In genomic region chr1:45412899-45413298, GRCh38 we compare ENCODE assay signal across 21 cellular contexts.
DNase-seq lines count a peak whose midpoint lies in the region; ATAC-seq, FAIRE-seq and TF ChIP-seq lines count a peak whose summit lies in the region.
"Had no signal": no experiment of that assay in that cellular context is flagged by ENCODE, and none has a peak within 500 bp of the region (broad histone marks: within the 10 kb centered on the region; RNA-seq: fewer than 3 reads in every experiment).

No MANE protein-coding gene starts in this region.

- no peak overlapping the region for H3K4me3 Mint-ChIP-seq in endothelial cell (ENCODE audit: unreplicated experiment)
- H3K4me3 Mint-ChIP-seq in stimulated activated naive B cell treated with anti-CD40 and anti-IgM and Interleukin-4, amounts not matched to agents 10 μg/mL and 1 μg/mL and 100 μg/mL, for 72 hours: no peak overlapping the region
- H3K4me3 Mint-ChIP-seq: CD8-positive, alpha-beta memory T cell had no signal

- no peaks in the 10 kb centered on the region for H3K36me3 Mint-ChIP-seq in endothelial cell (ENCODE audit: low read depth, unreplicated experiment)
- H3K36me3 Mint-ChIP-seq in stimulated activated naive B cell treated with anti-CD40 and anti-IgM and Interleukin-4, amounts not matched to agents 10 μg/mL and 1 μg/mL and 100 μg/mL, for 72 hours: peaks cover 0 to 9% of the 10 kb centered on the region in 2 donors
- H3K36me3 Mint-ChIP-seq: naive thymus-derived CD8-positive, alpha-beta T cell had no signal

- no peak for FAIRE-seq in D721Med (lab: Jason Lieb, UNC)
- FAIRE-seq: bronchial epithelial cell, endothelial cell of umbilical vein had no signal

- no peaks in the 10 kb centered on the region for H3K27me3 Mint-ChIP-seq in endothelial cell (ENCODE audit: unreplicated experiment)
- no peaks in the 10 kb centered on the region for H3K27me3 Mint-ChIP-seq in stimulated activated naive B cell treated with anti-CD40 and anti-IgM and Interleukin-4, amounts not matched to agents 10 μg/mL and 1 μg/mL and 100 μg/mL, for 72 hours
- H3K27me3 Mint-ChIP-seq: CD8-positive, alpha-beta memory T cell; naive thymus-derived CD8-positive, alpha-beta T cell had no signal

- ATAC-seq in stimulated activated naive B cell treated with anti-CD40 and anti-IgM and Interleukin-4, amounts not matched to agents 10 μg/mL and 1 μg/mL and 100 μg/mL, for 72 hours (replicated peaks): peak; percentile 90 to 91
- ATAC-seq in GM21367 (IDR thresholded peaks at IDR 0.05; ENCODE audit: unreplicated experiment): no peak
- ATAC-seq: left colon had no signal

- H3K4me1 Mint-ChIP-seq in endothelial cell (ENCODE audit: unreplicated experiment): peaks cover 6% of the 10 kb centered on the region
- H3K4me1 Mint-ChIP-seq in stimulated activated naive B cell treated with anti-CD40 and anti-IgM and Interleukin-4, amounts not matched to agents 10 μg/mL and 1 μg/mL and 100 μg/mL, for 72 hours: peaks cover 45 to 63% of the 10 kb centered on the region in 2 donors
- H3K4me1 Mint-ChIP-seq: CD8-positive, alpha-beta memory T cell had no signal

- no peak for TF ChIP-seq POLR2A in NB4 (IDR thresholded peaks at IDR 0.05; ENCODE audit: extremely low read depth, insufficient read length)

- peak; percentile 5 for TF ChIP-seq CTCF in GM12864 (IDR thresholded peaks at IDR 0.05; ENCODE audit: low read depth, low read length, missing control alignments)
- no peak for TF ChIP-seq CTCF in NB4 (IDR thresholded peaks at IDR 0.05; ENCODE audit: low read depth, low read length)
- TF ChIP-seq CTCF in endothelial cell (IDR thresholded peaks at IDR 0.05; ENCODE audit: unreplicated experiment): no peak
- no peak for TF ChIP-seq CTCF in D721Med (IDR thresholded peaks at IDR 0.05; ENCODE audit: insufficient read depth, missing control alignments)

- H3K4me3 ChIP-seq in GM12864 (ENCODE audit: low read depth, low read length) (no peak overlapping the region), NB4 (ENCODE audit: low read depth, low read length) (no peak overlapping the region)

- peak overlapping the region; percentile 34 for H3K27ac Mint-ChIP-seq in endothelial cell (ENCODE audit: unreplicated experiment)
- peak overlapping the region; percentile 56 for H3K27ac Mint-ChIP-seq in stimulated activated naive B cell treated with anti-CD40 and anti-IgM and Interleukin-4, amounts not matched to agents 10 μg/mL and 1 μg/mL and 100 μg/mL, for 72 hours

- DNase-seq in GM12864 (ENCODE audit: low read depth) (no peak), NB4 (ENCODE audit: low read depth) (peak; percentile 39), endothelial cell (ENCODE audit: low spot score) (no peak), EL (no peak), D721Med (ENCODE audit: insufficient read length, low spot score) (no peak)
- peak; percentile 28 for DNase-seq in stimulated activated naive B cell treated with anti-CD40 and anti-IgM and Interleukin-4, amounts not matched to agents 10 μg/mL and 1 μg/mL and 100 μg/mL, for 72 hours
- DNase-seq: activated T-cell treated with anti-CD3 and anti-CD28 coated beads, Interleukin-2, amount 50 U/mL, for 1 hour; CD8-positive, alpha-beta memory T cell; DND-41; H7; head of caudate nucleus; left colon; mesendoderm; naive thymus-derived CD8-positive, alpha-beta T cell; NCI-H146; NCI-H524 treated with DMSO at 0.1 percent for 48 hours; retina; stimulated activated CD4-positive, alpha-beta T cell treated with anti-CD3 and anti-CD28 coated beads, Interleukin-4, amount 100 ng/mL, for 24 hours had no signal

- no peaks in the 10 kb centered on the region for H3K9me3 Mint-ChIP-seq in endothelial cell (ENCODE audit: unreplicated experiment)
- H3K9me3 Mint-ChIP-seq in stimulated activated naive B cell treated with anti-CD40 and anti-IgM and Interleukin-4, amounts not matched to agents 10 μg/mL and 1 μg/mL and 100 μg/mL, for 72 hours: no peaks in the 10 kb centered on the region
- H3K9me3 Mint-ChIP-seq: CD8-positive, alpha-beta memory T cell; naive thymus-derived CD8-positive, alpha-beta T cell had no signal

Comparison
In these comparisons a context has a peak if more than half of its experiments do, and no peak if none do; other contexts are left out.
1. DNase-seq: peak in NB4 (single experiment) and stimulated activated naive B cell treated with anti-CD40 and anti-IgM and Interleukin-4, amounts not matched to agents 10 μg/mL and 1 μg/mL and 100 μg/mL, for 72 hours (single experiment); none in GM12864 (single experiment), endothelial cell (single experiment), EL (single experiment) and D721Med (single experiment).